ENCODE assay signal across 8 cellular contexts in the genomic region with DNA sequence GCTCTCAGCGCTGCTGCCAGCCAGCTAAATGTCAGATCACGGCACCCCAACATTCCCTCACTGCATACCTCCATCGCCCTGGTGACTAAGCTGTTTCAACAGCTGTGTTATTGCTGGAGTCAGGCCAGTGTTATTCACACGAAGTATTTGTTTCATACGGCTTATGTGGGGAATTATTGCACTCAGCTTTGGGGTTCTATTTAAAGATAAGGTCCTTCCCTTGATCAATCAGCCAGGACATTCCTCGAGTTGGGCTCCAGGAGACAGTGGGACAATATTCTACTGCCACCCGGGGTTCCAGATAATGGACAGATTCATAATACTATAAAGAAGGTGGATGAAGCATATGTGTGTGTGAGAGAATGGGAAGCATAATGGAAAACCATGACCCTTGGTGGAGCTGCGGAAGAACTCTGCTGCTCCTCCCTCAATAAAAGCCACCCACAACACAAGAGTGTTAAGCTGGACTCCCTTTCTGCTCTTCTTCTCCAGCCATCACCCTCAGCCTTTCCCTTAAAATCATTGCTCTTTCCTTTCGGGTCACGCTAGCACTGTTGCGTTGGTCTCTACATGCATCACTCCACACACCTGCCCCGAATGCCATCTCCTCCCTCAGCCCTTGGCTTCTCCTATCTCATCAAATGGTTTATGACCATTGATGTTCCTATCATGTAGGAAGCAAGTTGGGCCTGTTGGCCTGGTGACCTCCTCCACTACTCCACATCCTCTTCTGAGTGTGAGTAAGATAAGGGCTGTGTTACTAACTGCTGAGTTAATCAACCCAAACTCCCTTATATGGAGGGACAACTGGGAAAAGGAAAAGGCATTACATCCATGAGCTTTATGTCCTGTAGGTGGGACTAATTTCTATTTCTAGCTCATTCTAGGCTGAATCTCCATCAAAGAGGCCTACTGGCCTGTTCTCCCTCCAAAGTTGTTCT. TPM values are rescaled to one million over a fixed set of nuclear protein-coding genes. Genes with fewer than 3 reads are reported as not detected.
DNase-seq lines count a peak whose midpoint lies in the region; ATAC-seq, FAIRE-seq and TF ChIP-seq lines count a peak whose summit lies in the region.

No MANE protein-coding gene starts in this region.

- 30 to 35% (median 30%) methylated on average over 12 of the region's 12 CpGs for WGBS in ovary, 3 donors

- H3K27ac ChIP-seq in ovary = peak overlapping the region; percentile 55 to 56

- no peak for TF ChIP-seq POLR2A in ovary (IDR thresholded peaks at IDR 0.05)

- no peaks in the 10 kb centered on the region for H3K36me3 ChIP-seq in ovary

- H3K27me3 ChIP-seq in ovary = no peaks in the 10 kb centered on the region

- ATAC-seq in HG02571 (IDR thresholded peaks at IDR 0.05; ENCODE audit: unreplicated experiment) = no peak

- TF ChIP-seq CTCF in ovary (IDR thresholded peaks at IDR 0.05) = no peak

- no peak for TF ChIP-seq EP300 in ovary (IDR thresholded peaks at IDR 0.05)

- no peak overlapping the region for H3K4me3 ChIP-seq in ovary

- H3K9me3 ChIP-seq in ovary = no peaks in the 10 kb centered on the region

- peak; percentile 59 for DNase-seq in DMS53 treated with DMSO at 0.1 percent for 48 hours (lab: John Stamatoyannopoulos, UW; ENCODE audit: unreplicated experiment)
- DNase-seq in RCC 7860 (ENCODE audit: low spot score) = peak; percentile 71
- peak; percentile 95 for DNase-seq in fibroblast of gingiva (ENCODE audit: low read depth)
- DNase-seq in ovary = peak; percentile 61 to 80 (median 69)
- DNase-seq in stimulated activated CD4-positive, alpha-beta T cell treated with anti-CD3 and anti-CD28 coated beads, Interleukin-4, amount 100 ng/mL, for 24 hours = no peak
- no peak for DNase-seq in stimulated activated naive CD4-positive, alpha-beta T cell (lab: John Stamatoyannopoulos, UW)
- no peak for DNase-seq in SIG-M5 (lab: John Stamatoyannopoulos, UW)

- peak; percentile 30 for FAIRE-seq in RCC 7860 (lab: Jason Lieb, UNC)

- intact Hi-C loops in ovary (cut with DNase I) = loop anchor here in 1 of 4 donors (10.0 kb wide), 1 partner anchor 50 kb away; no protein-coding TSS in a partner anchor

- H3K4me1 ChIP-seq in ovary (ENCODE audit: insufficient read depth) = peaks cover 21% of the 10 kb centered on the region

RNA-seq across cellular contexts. Expression of a gene that starts 57.9 kb away (rescaled TPM):
- 100 to 1,000 TPM in 5 of 7 donors, 10 to 100 TPM in 2; 42.2 to 168 (median 120) TPM for total RNA-seq in ovary
- 100 to 1,000 TPM in 1 of 2 donors, 10 to 100 TPM in 1; 75.9 to 303 TPM for polyA plus RNA-seq in ovary

Comparison
In these comparisons a context has a peak if more than half of its experiments do, and no peak if none do; other contexts are left out.
1. DNase-seq: peak in DMS53 treated with DMSO at 0.1 percent for 48 hours (single experiment), RCC 7860 (single experiment), fibroblast of gingiva (single experiment) and ovary (5 of 5); none in stimulated activated CD4-positive, alpha-beta T cell treated with anti-CD3 and anti-CD28 coated beads, Interleukin-4, amount 100 ng/mL, for 24 hours (single experiment), stimulated activated naive CD4-positive, alpha-beta T cell (0 of 6) and SIG-M5 (single experiment).